Comparison of ENCODE assay signal across 14 cellular contexts in genomic region chr15:63708141-63708772, GRCh38.
A peak's percentile ranks its signal among the peaks of the same experiment; 100 is the strongest.
DNase-seq lines count a peak whose midpoint lies in the region; ATAC-seq, FAIRE-seq and TF ChIP-seq lines count a peak whose summit lies in the region.
"Had no signal": no experiment of that assay in that cellular context is flagged by ENCODE, and none has a peak within 500 bp of the region (broad histone marks: within the 10 kb centered on the region; RNA-seq: fewer than 3 reads in every experiment).

No MANE protein-coding gene starts in this region.

- 81% methylated on average over 4 of the region's 4 CpGs for WGBS in A549 (ENCODE audit: missing lambda C conversion rate)

- H3K27me3 ChIP-seq in CD8-positive, alpha-beta memory T cell (ENCODE audit: insufficient read depth, low read length, poor library complexity, severe bottlenecking), result no peaks in the 10 kb centered on the region

- H3K4me1 Mint-ChIP-seq in CD8-positive, alpha-beta memory T cell, result peaks cover 20 to 28% (median 28%) of the 10 kb centered on the region in 3 donors
- peaks cover 19% of the 10 kb centered on the region for H3K4me1 Mint-ChIP-seq in activated T-helper 1 cell treated with anti-CD3 and anti-CD28 coated beads, Interleukin-12 subunit alpha, Interleukin-12 subunit beta, Interleukin-2, Interleukin-4 antibody, amounts not matched to agents 30 ng/mL and 10 ng/mL and 1 ng/mL, durations not matched to agents 14 hours and 24 hours and 36 hours (ENCODE audit: low read depth)
- no peaks in the 10 kb centered on the region for H3K4me1 Mint-ChIP-seq in glutamatergic neuron (ENCODE audit: low read depth, unreplicated experiment)

- POLR2A ChIA-PET in A549 (lab: Yijun Ruan, JAX), result no interaction called here
- POLR2A ChIA-PET in CD8-positive, alpha-beta memory T cell (lab: Charles Lee), result interaction anchor here (0.9 to 1.5 kb wide), 3 partner anchors 12 to 385 kb away, joined by 3 to 4 read pairs (median 4); partner anchors contain the start of gene CIAO2A
- POLR2A ChIA-PET in GM10248 (lab: Yijun Ruan, JAX), result no interaction called here

- no peak for TF ChIP-seq RAD21 in A549 (conservative IDR thresholded peaks at IDR 0.05 in 1 of 2, IDR thresholded peaks at IDR 0.05 in 1 of 2)

- DNase-seq in A549 (ENCODE audit: low read depth in 1 of 2, low spot score in 1 of 2) (no peak), iris pigment epithelial cell (ENCODE audit: low read depth) (peak; percentile 57), SW 1271 (lab: John Stamatoyannopoulos, UW) (no peak), glutamatergic neuron (no peak), GM10248 (ENCODE audit: extremely low spot score) (no peak)
- peak in 2 of 5 donors; percentile 58 to 75 for DNase-seq in CD8-positive, alpha-beta memory T cell
- no peak for DNase-seq in activated T-helper 1 cell treated with anti-CD3 and anti-CD28 coated beads, Interleukin-12 subunit alpha, Interleukin-12 subunit beta, Interleukin-2, Interleukin-4 antibody, amounts not matched to agents 30 ng/mL and 10 ng/mL and 1 ng/mL, durations not matched to agents 14 hours and 24 hours and 36 hours (ENCODE audit: low spot score)
- DNase-seq: activated effector memory CD4-positive, alpha-beta T cell treated with Interleukin-2 at 50 U/mL for 16 hours; GOT3; midbrain; NCI-H2107; retina had no signal

- peak overlapping the region in 6 of 8 donors; percentile 81 to 99 (median 89) for H3K27ac Mint-ChIP-seq in CD8-positive, alpha-beta memory T cell
- H3K27ac Mint-ChIP-seq in activated T-helper 1 cell treated with anti-CD3 and anti-CD28 coated beads, Interleukin-12 subunit alpha, Interleukin-12 subunit beta, Interleukin-2, Interleukin-4 antibody, amounts not matched to agents 30 ng/mL and 10 ng/mL and 1 ng/mL, durations not matched to agents 14 hours and 24 hours and 36 hours, result peak overlapping the region; percentile 43
- H3K27ac Mint-ChIP-seq in glutamatergic neuron (ENCODE audit: unreplicated experiment), result no peak overlapping the region
- H3K27ac Mint-ChIP-seq: type B pancreatic cell had no signal

- CTCF ChIA-PET in A549 (lab: Yijun Ruan, JAX), result no interaction called here
- CTCF ChIA-PET in CD8-positive, alpha-beta memory T cell (lab: Charles Lee), result interaction anchor here (1.6 kb wide), 1 partner anchor 359 kb away, joined by 3 read pairs; no protein-coding TSS in a partner anchor
- CTCF ChIA-PET in GM10248 (lab: Yijun Ruan, JAX), result interaction anchor here (1.0 to 3.6 kb wide), 4 partner anchors 11 to 226 kb away, joined by 3 to 14 read pairs (median 3); no protein-coding TSS in a partner anchor

- H3K27me3 Mint-ChIP-seq in CD8-positive, alpha-beta memory T cell, result no peaks in the 10 kb centered on the region
- no peaks in the 10 kb centered on the region for H3K27me3 Mint-ChIP-seq in activated T-helper 1 cell treated with anti-CD3 and anti-CD28 coated beads, Interleukin-12 subunit alpha, Interleukin-12 subunit beta, Interleukin-2, Interleukin-4 antibody, amounts not matched to agents 30 ng/mL and 10 ng/mL and 1 ng/mL, durations not matched to agents 14 hours and 24 hours and 36 hours (ENCODE audit: insufficient read depth)
- H3K27me3 Mint-ChIP-seq in glutamatergic neuron (ENCODE audit: unreplicated experiment), result no peaks in the 10 kb centered on the region
- H3K27me3 Mint-ChIP-seq: type B pancreatic cell had no signal

- H3K4me3 Mint-ChIP-seq in CD8-positive, alpha-beta memory T cell, result peak overlapping the region in 6 of 7 donors; percentile 8 to 75 (median 52)
- H3K4me3 Mint-ChIP-seq in activated T-helper 1 cell treated with anti-CD3 and anti-CD28 coated beads, Interleukin-12 subunit alpha, Interleukin-12 subunit beta, Interleukin-2, Interleukin-4 antibody, amounts not matched to agents 30 ng/mL and 10 ng/mL and 1 ng/mL, durations not matched to agents 14 hours and 24 hours and 36 hours, result no peak overlapping the region
- no peak overlapping the region for H3K4me3 Mint-ChIP-seq in glutamatergic neuron (ENCODE audit: unreplicated experiment)
- H3K4me3 Mint-ChIP-seq: type B pancreatic cell had no signal

- H3K27ac ChIP-seq in A549, result no peak overlapping the region
- H3K27ac ChIP-seq in CD8-positive, alpha-beta memory T cell (ENCODE audit: low read depth, low read length), result peak overlapping the region; percentile 60

- TF ChIP-seq EP300 in A549 (IDR thresholded peaks at IDR 0.05), result no peak

- no peak overlapping the region for H3K4me3 ChIP-seq in A549
- H3K4me3 ChIP-seq in CD8-positive, alpha-beta memory T cell (ENCODE audit: low read length), result no peak overlapping the region

- peaks cover 0 to 29% (median 5%) of the 10 kb centered on the region in 3 donors for H3K36me3 Mint-ChIP-seq in CD8-positive, alpha-beta memory T cell
- peaks cover 14% of the 10 kb centered on the region for H3K36me3 Mint-ChIP-seq in activated T-helper 1 cell treated with anti-CD3 and anti-CD28 coated beads, Interleukin-12 subunit alpha, Interleukin-12 subunit beta, Interleukin-2, Interleukin-4 antibody, amounts not matched to agents 30 ng/mL and 10 ng/mL and 1 ng/mL, durations not matched to agents 14 hours and 24 hours and 36 hours (ENCODE audit: low read depth)
- H3K36me3 Mint-ChIP-seq in glutamatergic neuron (ENCODE audit: unreplicated experiment), result no peaks in the 10 kb centered on the region
- H3K36me3 Mint-ChIP-seq: type B pancreatic cell had no signal

- no peak for TF ChIP-seq POLR2A in A549 (IDR thresholded peaks at IDR 0.05; ENCODE audit: low read length)

- no peak for ATAC-seq in A549
- ATAC-seq in HG03196 (IDR thresholded peaks at IDR 0.05; ENCODE audit: unreplicated experiment), result no peak

- FAIRE-seq in A549 (lab: Jason Lieb, UNC), result peak; percentile 65

- H3K9me3 ChIP-seq in A549, result no peaks in the 10 kb centered on the region
- no peaks in the 10 kb centered on the region for H3K9me3 ChIP-seq in CD8-positive, alpha-beta memory T cell (ENCODE audit: low read length)

- H3K4me1 ChIP-seq in A549, result peaks cover 5% of the 10 kb centered on the region; the same call in 2 of the 3 replicates
- H3K4me1 ChIP-seq in CD8-positive, alpha-beta memory T cell (ENCODE audit: insufficient read depth, low read length), result peaks cover 35% of the 10 kb centered on the region

- H3K4me2 ChIP-seq in A549, result no peak overlapping the region

- TF ChIP-seq CTCF in A549 (IDR thresholded peaks at IDR 0.05) (no peak), glutamatergic neuron (IDR thresholded peaks at IDR 0.05; ENCODE audit: partially characterized antibody, unreplicated experiment) (no peak), GM10248 (IDR thresholded peaks at IDR 0.05; ENCODE audit: control extremely low read depth, extremely low read depth, low read depth, missing control alignments) (no peak)

- intact Hi-C loops in activated T-helper 1 cell treated with anti-CD3 and anti-CD28 coated beads, Interleukin-12 subunit alpha, Interleukin-12 subunit beta, Interleukin-2, Interleukin-4 antibody, amounts not matched to agents 30 ng/mL and 10 ng/mL and 1 ng/mL, durations not matched to agents 14 hours and 24 hours and 36 hours (cut with micrococcal nuclease), result no loop called here

- no peaks in the 10 kb centered on the region for H3K9me3 Mint-ChIP-seq in CD8-positive, alpha-beta memory T cell
- no peaks in the 10 kb centered on the region for H3K9me3 Mint-ChIP-seq in activated T-helper 1 cell treated with anti-CD3 and anti-CD28 coated beads, Interleukin-12 subunit alpha, Interleukin-12 subunit beta, Interleukin-2, Interleukin-4 antibody, amounts not matched to agents 30 ng/mL and 10 ng/mL and 1 ng/mL, durations not matched to agents 14 hours and 24 hours and 36 hours
- H3K9me3 Mint-ChIP-seq in glutamatergic neuron (ENCODE audit: unreplicated experiment), result no peaks in the 10 kb centered on the region
- H3K9me3 Mint-ChIP-seq: type B pancreatic cell had no signal

- peaks cover 20% of the 10 kb centered on the region for H3K36me3 ChIP-seq in CD8-positive, alpha-beta memory T cell (ENCODE audit: insufficient read depth, low read length)

TF ChIP-seq in A549, 52 proteins besides CTCF, POLR2A, EP300 and RAD21:
- TF ChIP-seq KDM5A (IDR thresholded peaks at IDR 0.05), result no peak
- TF ChIP-seq HOXB5 (CRISPR knock-in tag; IDR thresholded peaks at IDR 0.05), result no peak
- no peak for TF ChIP-seq FOXS1 (CRISPR knock-in tag; IDR thresholded peaks at IDR 0.05)
- TF ChIP-seq BHLHE40 (IDR thresholded peaks at IDR 0.05; ENCODE audit: low read depth, low read length), result no peak
- TF ChIP-seq, protein P1, sequence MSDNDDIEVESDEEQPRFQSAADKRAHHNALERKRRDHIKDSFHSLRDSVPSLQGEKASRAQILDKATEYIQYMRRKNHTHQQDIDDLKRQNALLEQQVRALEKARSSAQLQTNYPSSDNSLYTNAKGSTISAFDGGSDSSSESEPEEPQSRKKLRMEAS (IDR thresholded peaks at IDR 0.05), result no peak
- no peak for TF ChIP-seq ZNF302 (CRISPR knock-in tag; IDR thresholded peaks at IDR 0.05)
- no peak for TF ChIP-seq CBX8 (IDR thresholded peaks at IDR 0.05)

Comparison
In these comparisons a context has a peak if more than half of its experiments do, and no peak if none do; other contexts are left out.
1. H3K4me3 Mint-ChIP-seq: peak in CD8-positive, alpha-beta memory T cell (6 of 7); none in activated T-helper 1 cell treated with anti-CD3 and anti-CD28 coated beads, Interleukin-12 subunit alpha, Interleukin-12 subunit beta, Interleukin-2, Interleukin-4 antibody, amounts not matched to agents 30 ng/mL and 10 ng/mL and 1 ng/mL, durations not matched to agents 14 hours and 24 hours and 36 hours (single experiment) and glutamatergic neuron (single experiment).